31 cellular contexts compared by ENCODE assay signal in genomic region chr9:103552712-103553111, GRCh38.
"Had no signal": no experiment of that assay in that cellular context is flagged by ENCODE, and none has a peak within 500 bp of the region (broad histone marks: within the 10 kb centered on the region; RNA-seq: fewer than 3 reads in every experiment).

No MANE protein-coding gene starts in this region.

- H3K4me3 Mint-ChIP-seq: dendritic cell treated with granulocyte-macrophage colony-stimulating factor and Interleukin-4, amounts not matched to agents 40 ng/mL and 50 ng/mL, for 4 days; effector memory CD8-positive, alpha-beta T cell; endodermal cell; immature natural killer cell; mesothelial cell of epicardium; naive B cell; naive thymus-derived CD8-positive, alpha-beta T cell had no signal

- H3K27ac ChIP-seq: colonic mucosa, epithelial cell of prostate, esophagus squamous epithelium, gastrocnemius medialis, heart right ventricle, left lung, lower lobe of right lung had no signal

- FAIRE-seq: endometrium had no signal

- DNase-seq: colonic mucosa; cortex of kidney; effector CD8-positive, alpha-beta T cell; effector memory CD8-positive, alpha-beta T cell; endodermal cell; erythroblast; esophagus squamous epithelium; foreskin fibroblast; foreskin melanocyte; gastrocnemius medialis; glutamatergic neuron; head of caudate nucleus; heart right ventricle; hippocampal formation; immature natural killer cell; islet precursor cell; kidney; kidney glomerular epithelial cell; left colon; left lung; left ventricle myocardium superior; lower lobe of right lung; mesenchymal stem cell; mucosa of descending colon; naive B cell; naive thymus-derived CD8-positive, alpha-beta T cell had no signal

- H3K4me3 ChIP-seq: colonic mucosa, esophagus squamous epithelium, gastrocnemius medialis, heart right ventricle, left lung, lower lobe of right lung, mucosa of descending colon had no signal

- H3K9me3 ChIP-seq: colonic mucosa, esophagus squamous epithelium, gastrocnemius medialis, lower lobe of right lung had no signal

- H3K27ac Mint-ChIP-seq: dendritic cell treated with granulocyte-macrophage colony-stimulating factor and Interleukin-4, amounts not matched to agents 40 ng/mL and 50 ng/mL, for 4 days; effector memory CD8-positive, alpha-beta T cell; endodermal cell; immature natural killer cell; mesothelial cell of epicardium; naive B cell; naive thymus-derived CD8-positive, alpha-beta T cell had no signal

- H3K27me3 Mint-ChIP-seq: dendritic cell treated with granulocyte-macrophage colony-stimulating factor and Interleukin-4, amounts not matched to agents 40 ng/mL and 50 ng/mL, for 4 days; effector memory CD8-positive, alpha-beta T cell; naive B cell; naive thymus-derived CD8-positive, alpha-beta T cell had no signal

- H3K36me3 Mint-ChIP-seq: immature natural killer cell; mesothelial cell of epicardium; naive B cell; naive thymus-derived CD8-positive, alpha-beta T cell had no signal

- H3K36me3 ChIP-seq: colonic mucosa, esophagus squamous epithelium, gastrocnemius medialis, heart right ventricle, left lung, lower lobe of right lung had no signal

- H3K4me1 ChIP-seq: colonic mucosa, esophagus squamous epithelium, gastrocnemius medialis, heart right ventricle, left lung, lower lobe of right lung had no signal

- H3K4me1 Mint-ChIP-seq: immature natural killer cell; mesothelial cell of epicardium; naive B cell; naive thymus-derived CD8-positive, alpha-beta T cell had no signal

- H3K9me3 Mint-ChIP-seq: endodermal cell had no signal

- H3K27me3 ChIP-seq: colonic mucosa, esophagus squamous epithelium, gastrocnemius medialis, heart right ventricle, left lung had no signal

- ATAC-seq: effector memory CD8-positive, alpha-beta T cell; esophagus mucosa; gastrocnemius medialis; heart right ventricle; left colon; left lung; left ventricle myocardium superior; mucosa of descending colon; naive thymus-derived CD8-positive, alpha-beta T cell had no signal
